14 cellular contexts compared by ENCODE assay signal in the genomic region with DNA sequence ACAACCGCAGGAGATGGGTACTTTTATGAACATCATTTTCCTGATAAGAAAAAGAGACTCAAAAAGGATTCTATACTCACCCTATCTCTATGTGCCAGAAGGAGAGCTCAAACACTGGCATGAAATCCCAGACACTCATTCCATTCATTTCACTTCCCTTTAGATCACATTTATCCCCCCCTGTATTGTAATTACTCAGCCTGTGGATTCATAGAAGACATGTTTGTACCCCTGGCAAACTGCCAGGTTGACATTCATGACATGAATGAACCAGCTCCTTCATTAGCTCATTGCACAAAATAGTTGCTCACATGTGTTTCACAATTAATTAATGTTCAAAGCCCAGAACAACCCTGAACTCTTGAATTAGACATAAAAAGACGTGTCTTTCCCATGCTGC. TPM values are rescaled to one million over a fixed set of nuclear protein-coding genes. Genes with fewer than 3 reads are reported as not detected.
A peak's percentile ranks its signal among the peaks of the same experiment; 100 is the strongest.
DNase-seq lines count a peak whose midpoint lies in the region; TF ChIP-seq lines count a peak whose summit lies in the region.
"Had no signal": no experiment of that assay in that cellular context is flagged by ENCODE, and none has a peak within 500 bp of the region (broad histone marks: within the 10 kb centered on the region; RNA-seq: fewer than 3 reads in every experiment).

No MANE protein-coding gene starts in this region.

- H3K27ac ChIP-seq in mammary epithelial cell (ENCODE audit: insufficient read depth, low read depth, low read length): no peak overlapping the region
- H3K27ac ChIP-seq: BLaER1 treated with 17β-estradiol and CSF1 and Interleukin-3, amounts not matched to agents 10 nM and 100 nM; spleen had no signal

- H2AFZ ChIP-seq in mammary epithelial cell (ENCODE audit: low read depth, low read length): no peak overlapping the region

- peak; percentile 13 for DNase-seq in ELR (ENCODE audit: low read depth)
- peak; percentile 10 for DNase-seq in NCI-H1048 (lab: John Stamatoyannopoulos, UW)
- DNase-seq in mammary epithelial cell: peak; percentile 49
- no peak for DNase-seq in CD1c-positive myeloid dendritic cell (ENCODE audit: extremely low spot score)
- no peak for DNase-seq in activated CD4-positive, alpha-beta T cell treated with anti-CD3 and anti-CD28 coated beads, Interleukin-2, amount 10 ng/mL, durations not matched to agents 7 days and 5 days
- DNase-seq in AG08395 (ENCODE audit: low spot score): no peak
- DNase-seq: amygdala, GDM1, HFFc6, NCI-H1436, spleen, T-cell had no signal

- H3K4me3 Mint-ChIP-seq in activated CD4-positive, alpha-beta T cell treated with anti-CD3 and anti-CD28 coated beads, Interleukin-2, amount 10 ng/mL, durations not matched to agents 7 days and 5 days: no peak overlapping the region
- H3K4me3 Mint-ChIP-seq: HFFc6, T-cell had no signal

- in situ Hi-C loops in mammary epithelial cell (cut with MboI; ENCODE audit: low sequenced_read_pairs in 2 of 2): no loop called here

- BruUV-seq in mammary epithelial cell (replicated peaks; lab: Mats Ljungman, UMichigan): no TSS peak

- H3K79me2 ChIP-seq in mammary epithelial cell (ENCODE audit: insufficient read depth, low read length): no peaks in the 10 kb centered on the region

- intact Hi-C loops in mammary epithelial cell (cut with micrococcal nuclease): no loop called here

- dilution Hi-C loops in mammary epithelial cell (cut with HindIII; ENCODE audit: low sequenced_read_pairs): no loop called here

- no peaks in the 10 kb centered on the region for H3K27me3 Mint-ChIP-seq in activated CD4-positive, alpha-beta T cell treated with anti-CD3 and anti-CD28 coated beads, Interleukin-2, amount 10 ng/mL, durations not matched to agents 7 days and 5 days

- H3K27me3 ChIP-seq in mammary epithelial cell (ENCODE audit: insufficient read depth, low read length): no peaks in the 10 kb centered on the region
- H3K27me3 ChIP-seq: BLaER1 treated with 17β-estradiol and CSF1 and Interleukin-3, amounts not matched to agents 10 nM and 100 nM; spleen had no signal

- 17% methylated on average over 2 of the region's 2 CpGs for WGBS in mammary epithelial cell (ENCODE audit: low coverage, missing lambda C conversion rate)

- no peak overlapping the region for H3K4me2 ChIP-seq in mammary epithelial cell (ENCODE audit: insufficient read depth, low read depth, low read length)
- H3K4me2 ChIP-seq: BLaER1 treated with 17β-estradiol and CSF1 and Interleukin-3, amounts not matched to agents 10 nM and 100 nM had no signal

- H3K4me3 ChIP-seq in mammary epithelial cell (replicated peaks in 1 of 3; ENCODE audit: insufficient read depth in 1 of 3, low read depth in 2 of 3, low read length in 3 of 3): no peak overlapping the region
- H3K4me3 ChIP-seq: BLaER1 treated with 17β-estradiol and CSF1 and Interleukin-3, amounts not matched to agents 10 nM and 100 nM; spleen had no signal

- POLR2A ChIA-PET in activated CD4-positive, alpha-beta T cell treated with anti-CD3 and anti-CD28 coated beads, Interleukin-2, amount 10 ng/mL, durations not matched to agents 7 days and 5 days (lab: Charles Lee): no interaction called here

- H3K27ac Mint-ChIP-seq in activated CD4-positive, alpha-beta T cell treated with anti-CD3 and anti-CD28 coated beads, Interleukin-2, amount 10 ng/mL, durations not matched to agents 7 days and 5 days: no peak overlapping the region
- H3K27ac Mint-ChIP-seq: HFFc6, T-cell had no signal

- no peaks in the 10 kb centered on the region for H3K9me3 ChIP-seq in mammary epithelial cell (replicated peaks; ENCODE audit: insufficient read depth, low read length)
- H3K9me3 ChIP-seq: BLaER1 treated with 17β-estradiol and CSF1 and Interleukin-3, amounts not matched to agents 10 nM and 100 nM; spleen had no signal

- H3K4me1 Mint-ChIP-seq in activated CD4-positive, alpha-beta T cell treated with anti-CD3 and anti-CD28 coated beads, Interleukin-2, amount 10 ng/mL, durations not matched to agents 7 days and 5 days: no peaks in the 10 kb centered on the region
- H3K4me1 Mint-ChIP-seq: T-cell had no signal

- no peaks in the 10 kb centered on the region for H4K20me1 ChIP-seq in mammary epithelial cell (ENCODE audit: insufficient read depth, low read length)
- H4K20me1 ChIP-seq: BLaER1 treated with 17β-estradiol and CSF1 and Interleukin-3, amounts not matched to agents 10 nM and 100 nM had no signal

- H3K36me3 ChIP-seq in mammary epithelial cell (ENCODE audit: insufficient read depth, low read length): no peaks in the 10 kb centered on the region
- H3K36me3 ChIP-seq: BLaER1 treated with 17β-estradiol and CSF1 and Interleukin-3, amounts not matched to agents 10 nM and 100 nM; spleen had no signal

- no peaks in the 10 kb centered on the region for H3K4me1 ChIP-seq in mammary epithelial cell (ENCODE audit: insufficient read depth, low read length)
- H3K4me1 ChIP-seq: BLaER1 treated with 17β-estradiol and CSF1 and Interleukin-3, amounts not matched to agents 10 nM and 100 nM; spleen had no signal

- H3K9me3 Mint-ChIP-seq in activated CD4-positive, alpha-beta T cell treated with anti-CD3 and anti-CD28 coated beads, Interleukin-2, amount 10 ng/mL, durations not matched to agents 7 days and 5 days: no peaks in the 10 kb centered on the region

- CTCF ChIA-PET in mammary epithelial cell (lab: Charles Lee; ENCODE audit: low non-redundant PET): interaction anchor here (0.6 kb wide), 1 partner anchor 469 kb away, joined by 7 read pairs; no protein-coding TSS in a partner anchor
- CTCF ChIA-PET in activated CD4-positive, alpha-beta T cell treated with anti-CD3 and anti-CD28 coated beads, Interleukin-2, amount 10 ng/mL, durations not matched to agents 7 days and 5 days (lab: Charles Lee): interaction anchor here (0.6 kb wide), 1 partner anchor 139 kb away, joined by 4 read pairs; no protein-coding TSS in a partner anchor

- no peak for TF ChIP-seq CTCF in mammary epithelial cell (conservative IDR thresholded peaks at IDR 0.05 in 1 of 2, IDR thresholded peaks at IDR 0.05 in 1 of 2; ENCODE audit: extremely low read depth in 1 of 2, insufficient read depth in 1 of 2, low read depth in 1 of 2, low read length in 2 of 2)

- H3K36me3 Mint-ChIP-seq in activated CD4-positive, alpha-beta T cell treated with anti-CD3 and anti-CD28 coated beads, Interleukin-2, amount 10 ng/mL, durations not matched to agents 7 days and 5 days (ENCODE audit: low read depth): no peaks in the 10 kb centered on the region
- H3K36me3 Mint-ChIP-seq: T-cell had no signal

- H3K9ac ChIP-seq in mammary epithelial cell (ENCODE audit: insufficient read depth, low read length): no peak overlapping the region
- H3K9ac ChIP-seq: BLaER1 treated with 17β-estradiol and CSF1 and Interleukin-3, amounts not matched to agents 10 nM and 100 nM had no signal

RNA-seq across cellular contexts. Expression of gene SMR3A, which starts 4.9 kb away (rescaled TPM):
- not detected for total RNA-seq in mammary epithelial cell
- not detected for polyA plus RNA-seq in mammary epithelial cell
- not detected for polyA minus RNA-seq in mammary epithelial cell
- not detected for total RNA-seq in activated CD4-positive, alpha-beta T cell treated with anti-CD3 and anti-CD28 coated beads, Interleukin-2, amount 10 ng/mL, durations not matched to agents 7 days and 5 days
- total RNA-seq: HFFc6, spleen, T-cell, temporal lobe had no signal
- polyA plus RNA-seq: spleen had no signal

RNA-seq across cellular contexts. Expression of gene SMR3B, which starts 17.5 kb away (rescaled TPM):
- not detected for total RNA-seq in mammary epithelial cell
- not detected for polyA plus RNA-seq in mammary epithelial cell
- polyA minus RNA-seq in mammary epithelial cell: not detected
- not detected for total RNA-seq in activated CD4-positive, alpha-beta T cell treated with anti-CD3 and anti-CD28 coated beads, Interleukin-2, amount 10 ng/mL, durations not matched to agents 7 days and 5 days
- total RNA-seq: HFFc6, spleen, T-cell, temporal lobe had no signal
- polyA plus RNA-seq: spleen had no signal

RNA-seq across cellular contexts. Expression of gene CABS1, which starts 30.7 kb away (rescaled TPM):
- total RNA-seq in mammary epithelial cell: not detected
- polyA plus RNA-seq in mammary epithelial cell: not detected
- not detected for polyA minus RNA-seq in mammary epithelial cell
- not detected for total RNA-seq in activated CD4-positive, alpha-beta T cell treated with anti-CD3 and anti-CD28 coated beads, Interleukin-2, amount 10 ng/mL, durations not matched to agents 7 days and 5 days
- total RNA-seq: HFFc6, spleen, T-cell, temporal lobe had no signal
- polyA plus RNA-seq: spleen had no signal

RNA-seq across cellular contexts. Expression of gene OPRPN, which starts 32.3 kb away (rescaled TPM):
- not detected for total RNA-seq in mammary epithelial cell
- not detected for polyA plus RNA-seq in mammary epithelial cell
- polyA minus RNA-seq in mammary epithelial cell: not detected
- not detected for total RNA-seq in activated CD4-positive, alpha-beta T cell treated with anti-CD3 and anti-CD28 coated beads, Interleukin-2, amount 10 ng/mL, durations not matched to agents 7 days and 5 days
- total RNA-seq: HFFc6, spleen, T-cell, temporal lobe had no signal
- polyA plus RNA-seq: spleen had no signal

Comparison
In these comparisons a context has a peak if more than half of its experiments do, and no peak if none do; other contexts are left out.
1. DNase-seq: peak in ELR (single experiment), NCI-H1048 (single experiment) and mammary epithelial cell (single experiment); none in CD1c-positive myeloid dendritic cell (single experiment), activated CD4-positive, alpha-beta T cell treated with anti-CD3 and anti-CD28 coated beads, Interleukin-2, amount 10 ng/mL, durations not matched to agents 7 days and 5 days (single experiment) and AG08395 (single experiment).